8 cellular contexts compared by ENCODE assay signal in the genomic region with DNA sequence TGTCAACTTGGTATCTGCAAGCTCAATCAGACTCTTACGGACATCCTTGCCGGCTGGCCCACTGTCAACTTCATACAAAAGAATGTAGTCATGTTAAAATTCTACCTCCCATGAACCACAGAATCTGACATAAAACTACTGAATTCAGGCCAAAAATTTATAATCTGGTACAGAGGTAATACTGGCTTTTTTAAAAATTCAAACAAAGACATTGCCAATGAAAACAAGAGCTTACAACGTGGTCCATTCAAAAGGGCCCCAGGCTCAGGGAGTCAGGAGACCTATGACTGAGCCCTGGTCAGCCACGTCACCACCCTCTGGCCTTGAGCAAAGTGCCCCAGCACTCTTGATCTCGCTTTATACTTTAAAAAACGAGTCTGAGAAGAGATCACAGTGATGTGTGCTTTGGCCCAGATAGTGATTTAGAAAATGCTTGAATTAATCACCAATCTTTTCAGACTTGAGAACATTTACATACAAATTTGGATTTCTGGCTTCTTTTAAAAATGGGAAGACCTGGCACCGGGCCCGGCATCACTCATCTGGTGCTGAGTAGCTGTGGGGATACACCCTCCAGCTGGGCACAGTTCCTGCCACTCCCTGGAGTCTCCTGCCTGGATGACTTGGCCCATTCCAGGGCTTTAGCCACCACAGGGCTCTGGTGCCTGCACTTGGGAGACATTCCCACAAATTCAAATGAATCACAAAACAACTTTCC.
DNase-seq lines count a peak whose midpoint lies in the region; ATAC-seq, FAIRE-seq and TF ChIP-seq lines count a peak whose summit lies in the region.

No MANE protein-coding gene starts in this region.

- intact Hi-C loops in HCT116 (cut with micrococcal nuclease) = loop anchor here (2.0 kb wide), 1 partner anchor 203 kb away; no protein-coding TSS in a partner anchor

- H3K27ac ChIP-seq in HCT116 (ENCODE audit: low read depth, low read length) = peak overlapping the region; percentile 85
- peak overlapping the region; percentile 81 for H3K27ac ChIP-seq in keratinocyte (ENCODE audit: control insufficient read depth, insufficient read depth, low read length)
- peak overlapping the region; percentile 92 for H3K27ac ChIP-seq in temporal lobe (ENCODE audit: low read depth, low read length)

- H3K9ac ChIP-seq in HCT116 (ENCODE audit: low read length) (peak overlapping the region; percentile 51), keratinocyte (ENCODE audit: control insufficient read depth, extremely low read depth, insufficient read depth, low read length) (peak overlapping the region; percentile 53)

- POLR2A ChIA-PET in HCT116 (lab: Charles Lee) = interaction anchor here (1.3 to 2.1 kb wide), 2 partner anchors 196 to 203 kb away, joined by 3 to 7 read pairs; no protein-coding TSS in a partner anchor

- H3K9me1 ChIP-seq in keratinocyte (ENCODE audit: control insufficient read depth, extremely low read depth, insufficient read depth, low read length) = peaks cover 2% of the 10 kb centered on the region

- peak; percentile 13; the same call in 1 of the 2 replicates for TF ChIP-seq RAD21 in HCT116 (IDR thresholded peaks at IDR 0.05; ENCODE audit: low read depth)

- RAD21 ChIA-PET in HCT116 (lab: Charles Lee; ENCODE audit: low non-redundant PET in 1 of 2, low total read pairs in 2 of 2, uncharacterized antibody in 2 of 2, unreplicated experiment in 2 of 2) = no interaction called here

- ATAC-seq in HCT116 (peak; percentile 80), HG03025 (IDR thresholded peaks at IDR 0.05; ENCODE audit: low FRiP score, unreplicated experiment) (no peak), GM18868 (IDR thresholded peaks at IDR 0.05; ENCODE audit: unreplicated experiment) (no peak), GM18519 (IDR thresholded peaks at IDR 0.05; ENCODE audit: low FRiP score, unreplicated experiment) (no peak)

- dilution Hi-C loops in keratinocyte (cut with MboI; ENCODE audit: extremely low pct_ligation_motif_present, low sequenced_read_pairs) = no loop called here

- H3K4me3 ChIP-seq in HCT116 (replicated peaks in 1 of 2; ENCODE audit: low read depth in 1 of 2, low read length in 2 of 2) (peak overlapping the region in 1 of 2 experiments; percentile 16; a peak in 2 of 4 replicates), keratinocyte (ENCODE audit: control insufficient read depth in 2 of 3, extremely low read depth in 1 of 3, insufficient read depth in 2 of 3, low read depth in 1 of 3, low read length in 3 of 3) (peak overlapping the region in 2 of 3 experiments; percentile 5 to 8)

- no peaks in the 10 kb centered on the region for H3K36me3 ChIP-seq in HCT116 (ENCODE audit: control insufficient read depth in 1 of 2, insufficient read depth in 2 of 2, low read length in 2 of 2)
- H3K36me3 ChIP-seq in keratinocyte (ENCODE audit: control insufficient read depth in 2 of 2, extremely low read depth in 1 of 2, insufficient read depth in 2 of 2, low read length in 2 of 2) = no peaks in the 10 kb centered on the region

- peaks cover 94% of the 10 kb centered on the region for H3K79me2 ChIP-seq in HCT116 (ENCODE audit: insufficient read depth, low read length)
- peaks cover 15% of the 10 kb centered on the region for H3K79me2 ChIP-seq in keratinocyte (ENCODE audit: control insufficient read depth, insufficient read depth, low read length)

- H4K20me1 ChIP-seq in HCT116 (ENCODE audit: insufficient read depth) = no peaks in the 10 kb centered on the region
- no peaks in the 10 kb centered on the region for H4K20me1 ChIP-seq in keratinocyte (ENCODE audit: control insufficient read depth, extremely low read depth, insufficient read depth, low read length)

- H3K9me3 ChIP-seq in HCT116 (ENCODE audit: control insufficient read depth in 1 of 2, insufficient read depth in 1 of 2, low read depth in 1 of 2, low read length in 2 of 2) (no peaks in the 10 kb centered on the region), keratinocyte (ENCODE audit: control insufficient read depth, low read depth, low read length) (no peaks in the 10 kb centered on the region)

- peak; percentile 58 for DNase-seq in 8988T
- peak; percentile 91 for DNase-seq in HCT116 (ENCODE audit: low read depth, low spot score)
- DNase-seq in astrocyte of the hippocampus (ENCODE audit: low read depth, low spot score) = peak; percentile 93
- peak; percentile 75 for DNase-seq in keratinocyte (ENCODE audit: low read depth, low spot score)

- CTCF ChIA-PET in HCT116 (lab: Charles Lee) = interaction anchor here (1.0 kb wide), 1 partner anchor 10 kb away, joined by 3 read pairs; no protein-coding TSS in a partner anchor

- H2AFZ ChIP-seq in HCT116 (ENCODE audit: low read depth, low read length, poor library complexity, severe bottlenecking) (no peak overlapping the region), keratinocyte (ENCODE audit: control insufficient read depth, low read length) (no peak overlapping the region)

- BruUV-seq in HCT116 (replicated peaks; lab: Mats Ljungman, UMichigan) = no TSS peak

- no peaks in the 10 kb centered on the region for H3K9me2 ChIP-seq in HCT116 (ENCODE audit: insufficient read depth)

- H3K4me1 ChIP-seq in HCT116 (ENCODE audit: control insufficient read depth in 1 of 2, insufficient read depth in 2 of 2, low read length in 2 of 2) (peaks cover 92 to 100% of the 10 kb centered on the region in 2 experiments), keratinocyte (ENCODE audit: control insufficient read depth, extremely low read depth, insufficient read depth, low read length) (peaks cover 44% of the 10 kb centered on the region)

- FAIRE-seq in keratinocyte (lab: Jason Lieb, UNC) = peak; percentile 69

- TF ChIP-seq POLR2A in HCT116 (IDR thresholded peaks at IDR 0.05; ENCODE audit: borderline replicate concordance, extremely low read depth, insufficient read depth, insufficient read length) = no peak

- peak overlapping the region; percentile 84 for H3K4me2 ChIP-seq in HCT116 (ENCODE audit: low read length)
- peak overlapping the region; percentile 59 for H3K4me2 ChIP-seq in keratinocyte (ENCODE audit: control insufficient read depth, extremely low read depth, insufficient read depth, low read depth, low read length)

- no peak for TF ChIP-seq CTCF in HCT116 (IDR thresholded peaks at IDR 0.05 in 2 of 3, conservative IDR thresholded peaks at IDR 0.05 in 1 of 3; ENCODE audit: borderline replicate concordance in 1 of 3, insufficient read depth in 1 of 3, low read depth in 2 of 3, low read length in 2 of 3)
- TF ChIP-seq CTCF in keratinocyte (optimal IDR thresholded peaks at IDR 0.05 in 1 of 3, IDR thresholded peaks at IDR 0.05 in 1 of 3, conservative IDR thresholded peaks at IDR 0.05 in 1 of 3; ENCODE audit: extremely low read depth in 1 of 3, insufficient read depth in 2 of 3, low read length in 3 of 3) = no peak

- H3K27me3 ChIP-seq in HCT116 (ENCODE audit: insufficient read depth, low read length) (no peaks in the 10 kb centered on the region), keratinocyte (ENCODE audit: control insufficient read depth, extremely low read depth, insufficient read depth, low read length) (no peaks in the 10 kb centered on the region)

TF ChIP-seq in HCT116, 20 proteins besides CTCF, POLR2A, EP300 and RAD21 (continues in another document):
- TF ChIP-seq SP1 (IDR thresholded peaks at IDR 0.05; ENCODE audit: low read depth) = peak; percentile 74
- TF ChIP-seq, protein P1, sequence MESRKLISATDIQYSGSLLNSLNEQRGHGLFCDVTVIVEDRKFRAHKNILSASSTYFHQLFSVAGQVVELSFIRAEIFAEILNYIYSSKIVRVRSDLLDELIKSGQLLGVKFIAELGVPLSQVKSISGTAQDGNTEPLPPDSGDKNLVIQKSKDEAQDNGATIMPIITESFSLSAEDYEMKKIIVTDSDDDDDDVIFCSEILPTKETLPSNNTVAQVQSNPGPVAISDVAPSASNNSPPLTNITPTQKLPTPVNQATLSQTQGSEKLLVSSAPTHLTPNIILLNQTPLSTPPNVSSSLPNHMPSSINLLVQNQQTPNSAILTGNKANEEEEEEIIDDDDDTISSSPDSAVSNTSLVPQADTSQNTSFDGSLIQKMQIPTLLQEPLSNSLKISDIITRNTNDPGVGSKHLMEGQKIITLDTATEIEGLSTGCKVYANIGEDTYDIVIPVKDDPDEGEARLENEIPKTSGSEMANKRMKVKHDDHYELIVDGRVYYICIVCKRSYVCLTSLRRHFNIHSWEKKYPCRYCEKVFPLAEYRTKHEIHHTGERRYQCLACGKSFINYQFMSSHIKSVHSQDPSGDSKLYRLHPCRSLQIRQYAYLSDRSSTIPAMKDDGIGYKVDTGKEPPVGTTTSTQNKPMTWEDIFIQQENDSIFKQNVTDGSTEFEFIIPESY (IDR thresholded peaks at IDR 0.05; ENCODE audit: extremely low read depth, insufficient replicate concordance, low read length) = no peak
- no peak for TF ChIP-seq ZNF274 (IDR thresholded peaks at IDR 0.05; ENCODE audit: low read depth, low read length)
- peak; percentile 83 for TF ChIP-seq CBX3 (IDR thresholded peaks at IDR 0.05; ENCODE audit: low read depth)
- TF ChIP-seq EGR1 (IDR thresholded peaks at IDR 0.05; ENCODE audit: low read depth) = no peak
- 0 out of 2 replicates have a peak, but pooled peaks have one; percentile 60 for TF ChIP-seq SRF (IDR thresholded peaks at IDR 0.05; ENCODE audit: low read depth)
- no peak for TF ChIP-seq ZFX (IDR thresholded peaks at IDR 0.05)
- peak; percentile 63 for TF ChIP-seq CEBPB (IDR thresholded peaks at IDR 0.05; ENCODE audit: low read depth)
- peak; percentile 85 for TF ChIP-seq SIN3A (IDR thresholded peaks at IDR 0.05; ENCODE audit: low read depth)
- peak; percentile 50; the same call in 1 of the 2 replicates for TF ChIP-seq POLR2AphosphoS5 (IDR thresholded peaks at IDR 0.05; ENCODE audit: low read depth, low read length)
- no peak for TF ChIP-seq EZH2phosphoT487 (IDR thresholded peaks at IDR 0.05; ENCODE audit: borderline replicate concordance)
